In the genomic region with DNA sequence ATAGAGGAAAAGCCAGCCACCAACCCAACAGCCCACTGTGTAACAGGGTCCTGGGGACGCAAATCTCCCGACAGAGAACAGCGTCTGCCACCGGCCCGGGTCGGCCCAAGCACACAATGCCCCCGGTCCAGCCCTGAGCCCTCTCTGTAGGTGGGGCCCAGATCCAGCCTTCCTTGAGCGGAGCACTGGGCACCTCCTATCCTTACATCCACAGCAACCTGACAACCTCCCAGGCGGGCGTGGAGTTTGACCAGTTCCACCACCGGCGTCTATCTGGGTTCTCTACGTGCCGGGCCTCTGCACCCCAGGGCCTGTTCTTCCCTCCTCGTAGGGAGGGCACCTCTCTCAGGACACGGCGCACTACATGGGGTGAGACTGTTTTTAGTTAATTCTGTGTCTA, we compare ENCODE assay signal across 1 cellular context.
A peak's percentile ranks its signal among the peaks of the same experiment; 100 is the strongest.
TF ChIP-seq lines count a peak whose summit lies in the region.

No MANE protein-coding gene starts in this region.

TF ChIP-seq in K562, 482 proteins besides CTCF, POLR2A, EP300 and RAD21 (continued from another document):
- TF ChIP-seq, protein P1, sequence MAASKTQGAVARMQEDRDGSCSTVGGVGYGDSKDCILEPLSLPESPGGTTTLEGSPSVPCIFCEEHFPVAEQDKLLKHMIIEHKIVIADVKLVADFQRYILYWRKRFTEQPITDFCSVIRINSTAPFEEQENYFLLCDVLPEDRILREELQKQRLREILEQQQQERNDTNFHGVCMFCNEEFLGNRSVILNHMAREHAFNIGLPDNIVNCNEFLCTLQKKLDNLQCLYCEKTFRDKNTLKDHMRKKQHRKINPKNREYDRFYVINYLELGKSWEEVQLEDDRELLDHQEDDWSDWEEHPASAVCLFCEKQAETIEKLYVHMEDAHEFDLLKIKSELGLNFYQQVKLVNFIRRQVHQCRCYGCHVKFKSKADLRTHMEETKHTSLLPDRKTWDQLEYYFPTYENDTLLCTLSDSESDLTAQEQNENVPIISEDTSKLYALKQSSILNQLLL (CRISPR knock-in tag; IDR thresholded peaks at IDR 0.05; ENCODE audit: borderline replicate concordance), result no peak
- TF ChIP-seq BCOR (IDR thresholded peaks at IDR 0.05) (no peak), POLR2G (IDR thresholded peaks at IDR 0.05; ENCODE audit: low read depth, low read length) (peak; percentile 52; the same call in 1 of the 2 replicates), RBM22 (IDR thresholded peaks at IDR 0.05; ENCODE audit: low read depth, low read length, poor library complexity, severe bottlenecking) (peak; percentile 64)
